Comparison of ENCODE assay signal across 20 cellular contexts in the genomic region with DNA sequence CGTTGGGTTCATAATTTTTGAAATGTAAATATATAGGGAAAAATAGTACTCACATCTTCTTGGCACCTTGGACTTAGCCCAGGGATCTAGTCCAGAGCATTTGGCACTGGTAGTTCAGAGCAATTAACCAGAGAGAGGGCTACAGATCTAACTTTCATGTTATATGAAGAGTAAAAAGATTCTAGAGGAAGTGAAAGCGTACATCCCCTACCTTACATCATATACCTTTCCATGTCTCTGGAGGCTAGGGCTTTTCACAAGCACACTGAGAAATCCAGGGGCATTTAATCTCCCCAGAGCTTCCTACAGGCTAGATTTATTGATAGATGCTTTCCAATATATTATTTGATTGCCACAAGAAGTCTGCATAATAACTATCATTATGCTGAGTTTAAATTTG.
DNase-seq lines count a peak whose midpoint lies in the region; ATAC-seq lines count a peak whose summit lies in the region.
"Had no signal": no experiment of that assay in that cellular context is flagged by ENCODE, and none has a peak within 500 bp of the region (broad histone marks: within the 10 kb centered on the region; RNA-seq: fewer than 3 reads in every experiment).

No MANE protein-coding gene starts in this region.

- H3K27ac ChIP-seq in Karpas-422 (ENCODE audit: low read length), result no peak overlapping the region
- H3K27ac ChIP-seq: BLaER1 treated with 17β-estradiol and CSF1 and Interleukin-3, amounts not matched to agents 10 nM and 100 nM; epithelial cell of prostate; psoas muscle; upper lobe of right lung had no signal

- no peak overlapping the region for H3K4me3 Mint-ChIP-seq in memory B cell
- H3K4me3 Mint-ChIP-seq: activated naive CD8-positive, alpha-beta T cell treated with anti-CD3 and anti-CD28 coated beads, Interleukin-2, amount 10 ng/mL, durations not matched to agents 7 days and 5 days had no signal

- H3K36me3 ChIP-seq in Karpas-422 (ENCODE audit: insufficient read depth, low read length), result no peaks in the 10 kb centered on the region
- H3K36me3 ChIP-seq: BLaER1 treated with 17β-estradiol and CSF1 and Interleukin-3, amounts not matched to agents 10 nM and 100 nM; upper lobe of right lung had no signal

- no peak overlapping the region for H3K4me2 ChIP-seq in Karpas-422 (ENCODE audit: low read depth, low read length, poor library complexity, severe bottlenecking)
- H3K4me2 ChIP-seq: BLaER1 treated with 17β-estradiol and CSF1 and Interleukin-3, amounts not matched to agents 10 nM and 100 nM had no signal

- H3K79me2 ChIP-seq in Karpas-422 (ENCODE audit: low read length), result no peaks in the 10 kb centered on the region

- H3K27me3 Mint-ChIP-seq in memory B cell, result no peaks in the 10 kb centered on the region
- H3K27me3 Mint-ChIP-seq: activated naive CD8-positive, alpha-beta T cell treated with anti-CD3 and anti-CD28 coated beads, Interleukin-2, amount 10 ng/mL, durations not matched to agents 7 days and 5 days had no signal

- H3K27me3 ChIP-seq in Karpas-422 (ENCODE audit: low read length), result no peaks in the 10 kb centered on the region
- H3K27me3 ChIP-seq: BLaER1 treated with 17β-estradiol and CSF1 and Interleukin-3, amounts not matched to agents 10 nM and 100 nM; upper lobe of right lung had no signal

- H3K9me3 ChIP-seq in Karpas-422 (ENCODE audit: low read length), result peaks cover 19% of the 10 kb centered on the region
- H3K9me3 ChIP-seq: BLaER1 treated with 17β-estradiol and CSF1 and Interleukin-3, amounts not matched to agents 10 nM and 100 nM; psoas muscle; upper lobe of right lung had no signal

- H3K4me1 ChIP-seq in Karpas-422 (ENCODE audit: low read length), result no peaks in the 10 kb centered on the region
- H3K4me1 ChIP-seq: psoas muscle, upper lobe of right lung had no signal

- H3K9ac ChIP-seq in Karpas-422 (ENCODE audit: low read length), result no peak overlapping the region
- H3K9ac ChIP-seq: BLaER1 treated with 17β-estradiol and CSF1 and Interleukin-3, amounts not matched to agents 10 nM and 100 nM had no signal

- no peaks in the 10 kb centered on the region for H3K36me3 Mint-ChIP-seq in memory B cell
- H3K36me3 Mint-ChIP-seq: activated naive CD8-positive, alpha-beta T cell treated with anti-CD3 and anti-CD28 coated beads, Interleukin-2, amount 10 ng/mL, durations not matched to agents 7 days and 5 days had no signal

- DNase-seq in memory B cell (ENCODE audit: low spot score in 2 of 2), result no peak
- no peak for DNase-seq in Karpas-422
- no peak for DNase-seq in DMS153 (lab: John Stamatoyannopoulos, UW)
- DNase-seq in DMS 273 (lab: John Stamatoyannopoulos, UW; ENCODE audit: unreplicated experiment), result no peak
- DNase-seq: activated CD4-positive, alpha-beta T cell treated with anti-CD3 and anti-CD28 coated beads, Interleukin-2, amount 50 U/mL, for 4 hours; activated effector memory CD4-positive, alpha-beta T cell treated with Interleukin-2 at 50 U/mL for 16 hours; activated naive CD8-positive, alpha-beta T cell treated with anti-CD3 and anti-CD28 coated beads, Interleukin-2, amount 10 ng/mL, durations not matched to agents 7 days and 5 days; HCEC 1CT; head of caudate nucleus; MM.1S; NCI-H187 treated with DMSO at 0.1 percent for 48 hours; psoas muscle; T-helper 2 cell; upper lobe of right lung had no signal

- no peak overlapping the region for H2AFZ ChIP-seq in Karpas-422 (ENCODE audit: low read length)

- no peak overlapping the region for H3K27ac Mint-ChIP-seq in memory B cell
- H3K27ac Mint-ChIP-seq: activated naive CD8-positive, alpha-beta T cell treated with anti-CD3 and anti-CD28 coated beads, Interleukin-2, amount 10 ng/mL, durations not matched to agents 7 days and 5 days had no signal

- peaks cover 11% of the 10 kb centered on the region for H3K9me3 Mint-ChIP-seq in memory B cell
- H3K9me3 Mint-ChIP-seq: activated naive CD8-positive, alpha-beta T cell treated with anti-CD3 and anti-CD28 coated beads, Interleukin-2, amount 10 ng/mL, durations not matched to agents 7 days and 5 days had no signal

- H3K4me1 Mint-ChIP-seq in memory B cell, result no peaks in the 10 kb centered on the region
- H3K4me1 Mint-ChIP-seq: activated naive CD8-positive, alpha-beta T cell treated with anti-CD3 and anti-CD28 coated beads, Interleukin-2, amount 10 ng/mL, durations not matched to agents 7 days and 5 days had no signal

- H4K20me1 ChIP-seq in Karpas-422 (ENCODE audit: insufficient read depth, low read depth, low read length), result no peaks in the 10 kb centered on the region
- H4K20me1 ChIP-seq: BLaER1 treated with 17β-estradiol and CSF1 and Interleukin-3, amounts not matched to agents 10 nM and 100 nM had no signal

- no peaks in the 10 kb centered on the region for H3K9me2 ChIP-seq in Karpas-422 (replicated peaks; ENCODE audit: insufficient read depth, low read length)

- ATAC-seq in GM18868 (IDR thresholded peaks at IDR 0.05; ENCODE audit: unreplicated experiment) (peak; percentile 78), GM21737 (IDR thresholded peaks at IDR 0.05; ENCODE audit: unreplicated experiment) (peak; percentile 59), HG03432 (IDR thresholded peaks at IDR 0.05; ENCODE audit: unreplicated experiment) (peak; percentile 53), memory B cell (ENCODE audit: low read depth) (peak; percentile 41)
- ATAC-seq: K562, psoas muscle, upper lobe of right lung had no signal

- no peak overlapping the region for H3K4me3 ChIP-seq in Karpas-422 (ENCODE audit: low read length)
- H3K4me3 ChIP-seq: BLaER1 treated with 17β-estradiol and CSF1 and Interleukin-3, amounts not matched to agents 10 nM and 100 nM; K562; psoas muscle; upper lobe of right lung had no signal
